Comparison of ENCODE assay signal across 8 cellular contexts in genomic region chr14:101791919-101792572, GRCh38. TPM values are rescaled to one million over a fixed set of nuclear protein-coding genes. Genes with fewer than 3 reads are reported as not detected.
DNase-seq lines count a peak whose midpoint lies in the region; TF ChIP-seq lines count a peak whose summit lies in the region.

No MANE protein-coding gene starts in this region.

- H3K27ac Mint-ChIP-seq in activated T-cell treated with anti-CD3 and anti-CD28 coated beads, Interleukin-2, amount 50 U/mL, for 24 hours = peak overlapping the region; percentile 86

- H3K4me3 ChIP-seq in SU-DHL-6 (ENCODE audit: insufficient read depth, low read length, poor library complexity, severe bottlenecking) (peak overlapping the region; percentile 24), spleen (peak overlapping the region in 2 of 8 donors; percentile 14 to 45)

- H3K4me3 Mint-ChIP-seq in activated T-cell treated with anti-CD3 and anti-CD28 coated beads, Interleukin-2, amount 50 U/mL, for 24 hours = peak overlapping the region; percentile 48

- H3K79me2 ChIP-seq in SU-DHL-6 (ENCODE audit: insufficient read depth, low read length) = no peaks in the 10 kb centered on the region

- no peak for TF ChIP-seq CTCF in SU-DHL-6 (IDR thresholded peaks at IDR 0.05; ENCODE audit: insufficient read depth, low read length, poor library complexity, severe bottlenecking)
- TF ChIP-seq CTCF in spleen (IDR thresholded peaks at IDR 0.05 in 8 of 11, conservative IDR thresholded peaks at IDR 0.05 in 3 of 11) = no peak

- H3K27me3 ChIP-seq in SU-DHL-6 (ENCODE audit: low read length) (no peaks in the 10 kb centered on the region), spleen (replicated peaks in 1 of 7) (no peaks in the 10 kb centered on the region)

- DNase-seq in activated T-cell treated with anti-CD3 and anti-CD28 coated beads, Interleukin-2, amount 50 U/mL, for 24 hours = no peak
- DNase-seq in activated T-cell treated with anti-CD3 and anti-CD28 coated beads, Interleukin-2, amount 50 U/mL, for 1 hour = no peak
- DNase-seq in fibroblast of the conjunctiva (ENCODE audit: low read depth) = peak; percentile 57
- no peak for DNase-seq in spleen
- no peak for DNase-seq in putamen (ENCODE audit: low spot score)
- DNase-seq in OCI-M2 (lab: John Stamatoyannopoulos, UW; ENCODE audit: unreplicated experiment) = no peak
- DNase-seq in DMS114 treated with DMSO at 0.1 percent for 48 hours (lab: John Stamatoyannopoulos, UW; ENCODE audit: unreplicated experiment) = no peak

- 17 to 34% (median 30%) methylated on average over 5 of the region's 5 CpGs for WGBS in spleen, 5 donors

- H3K4me1 ChIP-seq in spleen = peaks cover 0 to 43% (median 18%) of the 10 kb centered on the region in 6 donors

- H3K9me3 Mint-ChIP-seq in activated T-cell treated with anti-CD3 and anti-CD28 coated beads, Interleukin-2, amount 50 U/mL, for 24 hours = peaks cover 4% of the 10 kb centered on the region

- no peak for TF ChIP-seq POLR2A in spleen (IDR thresholded peaks at IDR 0.05)

- H3F3A ChIP-seq in SU-DHL-6 (ENCODE audit: insufficient read depth) = peaks cover 5% of the 10 kb centered on the region; the same call in 1 of the 2 replicates

- H3K9me3 ChIP-seq in SU-DHL-6 (ENCODE audit: insufficient read depth, low read length) (peaks cover 15% of the 10 kb centered on the region; the same call in 1 of the 2 replicates), spleen (peaks cover 0 to 7% (median 3%) of the 10 kb centered on the region in 8 donors)

- peak overlapping the region; percentile 62 for H3K4me2 ChIP-seq in SU-DHL-6 (ENCODE audit: low read depth, low read length, poor library complexity, severe bottlenecking)

- H3K36me3 Mint-ChIP-seq in activated T-cell treated with anti-CD3 and anti-CD28 coated beads, Interleukin-2, amount 50 U/mL, for 24 hours (ENCODE audit: low read depth) = peaks cover 19% of the 10 kb centered on the region

- H3K36me3 ChIP-seq in SU-DHL-6 (ENCODE audit: low read length) (0 out of 2 replicates have a peak, but pooled peaks cover 7% of the 10 kb centered on the region), spleen (peaks cover 0 to 12% (median under 1%) of the 10 kb centered on the region in 6 donors)

- H3K4me1 Mint-ChIP-seq in activated T-cell treated with anti-CD3 and anti-CD28 coated beads, Interleukin-2, amount 50 U/mL, for 24 hours (ENCODE audit: low read depth) = peaks cover 30% of the 10 kb centered on the region

- H3K27me3 Mint-ChIP-seq in activated T-cell treated with anti-CD3 and anti-CD28 coated beads, Interleukin-2, amount 50 U/mL, for 24 hours = no peaks in the 10 kb centered on the region

- H3K9me2 ChIP-seq in SU-DHL-6 (replicated peaks; ENCODE audit: insufficient read depth, low read length) = no peaks in the 10 kb centered on the region

- intact Hi-C loops in spleen (cut with DNase I; ENCODE audit: low total_unique reads) = no loop called here

- no peaks in the 10 kb centered on the region for H4K20me1 ChIP-seq in SU-DHL-6 (ENCODE audit: low read depth, low read length)

- H3K27ac ChIP-seq in SU-DHL-6 (ENCODE audit: low read depth, low read length) (peak overlapping the region; percentile 79), spleen (peak overlapping the region; percentile 4 to 76 (median 65))

- H2AFZ ChIP-seq in SU-DHL-6 (ENCODE audit: low read depth, low read length, severe bottlenecking) = peak overlapping the region; percentile 25

- peak overlapping the region; percentile 27 for H3K9ac ChIP-seq in SU-DHL-6 (ENCODE audit: low read length)

RNA-seq across cellular contexts. Expression of gene PPP2R5C, which starts 30.5 kb away (rescaled TPM):
- total RNA-seq in spleen = 100 to 1,000 TPM; 193 to 322 (median 219) TPM
- polyA plus RNA-seq in spleen = 10 to 100 TPM; 80.8 to 95.3 (median 84.4) TPM
